ENCODE assay signal across 19 cellular contexts in genomic region chr1:240998441-240999015, GRCh38.
DNase-seq lines count a peak whose midpoint lies in the region; ATAC-seq, FAIRE-seq and TF ChIP-seq lines count a peak whose summit lies in the region.
"Had no signal": no experiment of that assay in that cellular context is flagged by ENCODE, and none has a peak within 500 bp of the region (broad histone marks: within the 10 kb centered on the region; RNA-seq: fewer than 3 reads in every experiment).

No MANE protein-coding gene starts in this region.

- H3K36me3 Mint-ChIP-seq in HFFc6 (ENCODE audit: low read depth) (no peaks in the 10 kb centered on the region), endodermal cell (ENCODE audit: low read depth) (no peaks in the 10 kb centered on the region)
- H3K36me3 Mint-ChIP-seq: CD4-positive, CD25-positive, alpha-beta regulatory T cell had no signal

- H3K4me3 ChIP-seq in right lobe of liver (no peak overlapping the region), endodermal cell (ENCODE audit: low read length) (no peak overlapping the region)
- H3K4me3 ChIP-seq: GM23248, SJSA1 had no signal

- H3K4me1 ChIP-seq in right lobe of liver, result no peaks in the 10 kb centered on the region
- H3K4me1 ChIP-seq in endodermal cell (ENCODE audit: control insufficient read depth, insufficient read depth, low read length), result no peaks in the 10 kb centered on the region
- H3K4me1 ChIP-seq: SJSA1 had no signal

- H3K36me3 ChIP-seq in right lobe of liver (no peaks in the 10 kb centered on the region), endodermal cell (ENCODE audit: control insufficient read depth, insufficient read depth, low read length) (no peaks in the 10 kb centered on the region)
- H3K36me3 ChIP-seq: SJSA1 had no signal

- TF ChIP-seq CTCF in HFFc6 (IDR thresholded peaks at IDR 0.05) (no peak), right lobe of liver (IDR thresholded peaks at IDR 0.05) (no peak), endodermal cell (conservative IDR thresholded peaks at IDR 0.05) (no peak)

- no peak for FAIRE-seq in urothelium cell line (lab: Jason Lieb, UNC)
- FAIRE-seq: D721Med had no signal

- H3K27me3 Mint-ChIP-seq in HFFc6 (ENCODE audit: insufficient read depth) (peaks cover 7% of the 10 kb centered on the region), endodermal cell (ENCODE audit: insufficient read depth) (no peaks in the 10 kb centered on the region)
- H3K27me3 Mint-ChIP-seq: B cell; CD4-positive, CD25-positive, alpha-beta regulatory T cell had no signal

- whole genome bisulfite sequencing in right lobe of liver (ENCODE audit: insufficient coverage, low coverage, low lambda C conversion rate, missing lambda C conversion rate), result 37% methylated on average over 18 of the region's 18 CpGs
- 92 to 96% methylated on average over 16 to 18 of the region's 18 CpGs for WGBS in endodermal cell (ENCODE audit: insufficient coverage in 1 of 2, insufficient read length in 1 of 2), 2 experiments

- H3K4me3 Mint-ChIP-seq in HFFc6, result peak overlapping the region; percentile 48
- H3K4me3 Mint-ChIP-seq in endodermal cell, result no peak overlapping the region
- H3K4me3 Mint-ChIP-seq: B cell; CD4-positive, CD25-positive, alpha-beta regulatory T cell had no signal

- H3K27me3 ChIP-seq in right lobe of liver (peaks cover 0 to 8% of the 10 kb centered on the region in 2 donors), endodermal cell (ENCODE audit: control insufficient read depth, insufficient read depth, low read length, poor library complexity, severe bottlenecking) (no peaks in the 10 kb centered on the region)

- intact Hi-C loops in right lobe of liver (cut with DNase I), result no loop called here

- DNase-seq in HFFc6 (no peak), astrocyte of the hippocampus (ENCODE audit: low read depth, low spot score) (peak; percentile 30), right lobe of liver (peak; percentile 69 to 80 (median 70)), urothelium cell line (ENCODE audit: low spot score) (peak; percentile 6), endodermal cell (no peak), NOMO-1 treated with DMSO at 0.1 percent for 48 hours (lab: John Stamatoyannopoulos, UW; ENCODE audit: unreplicated experiment) (no peak)
- DNase-seq: CD4-positive, CD25-positive, alpha-beta regulatory T cell; DMS79; KG1; NCI-H1092 treated with DMSO at 0.1 percent for 48 hours; NCI-H187; NCI-H345; NCI-H526; RPMI8226 had no signal

- H3K9me3 Mint-ChIP-seq in HFFc6 (no peaks in the 10 kb centered on the region), endodermal cell (no peaks in the 10 kb centered on the region)

- H3K27ac Mint-ChIP-seq in HFFc6 (no peak overlapping the region), endodermal cell (no peak overlapping the region)
- H3K27ac Mint-ChIP-seq: B cell; CD4-positive, CD25-positive, alpha-beta regulatory T cell had no signal

- H3K27ac ChIP-seq in right lobe of liver (no peak overlapping the region), endodermal cell (ENCODE audit: low read depth, low read length) (no peak overlapping the region)
- H3K27ac ChIP-seq: GM23248, SJSA1 had no signal

- H3K4me1 Mint-ChIP-seq in HFFc6 (ENCODE audit: low read depth), result peaks cover 15% of the 10 kb centered on the region
- H3K4me1 Mint-ChIP-seq in endodermal cell, result peaks cover 6% of the 10 kb centered on the region
- H3K4me1 Mint-ChIP-seq: B cell; CD4-positive, CD25-positive, alpha-beta regulatory T cell had no signal

- H3K9ac ChIP-seq in endodermal cell (ENCODE audit: extremely low read depth, low read length, poor library complexity, severe bottlenecking), result no peak overlapping the region
- H3K9ac ChIP-seq: GM23248 had no signal

- peak; percentile 85 to 99 (median 96) for ATAC-seq in right lobe of liver
- no peak for ATAC-seq in GM18858 (IDR thresholded peaks at IDR 0.05; ENCODE audit: unreplicated experiment)

- TF ChIP-seq POLR2A in right lobe of liver (IDR thresholded peaks at IDR 0.05), result no peak

- H3K9me3 ChIP-seq in right lobe of liver, result no peaks in the 10 kb centered on the region
- no peaks in the 10 kb centered on the region for H3K9me3 ChIP-seq in endodermal cell (ENCODE audit: control insufficient read depth, low read length)
- H3K9me3 ChIP-seq: SJSA1 had no signal

Comparison
In these comparisons a context has a peak if more than half of its experiments do, and no peak if none do; other contexts are left out.
1. DNase-seq: peak in astrocyte of the hippocampus (single experiment), right lobe of liver (3 of 3) and urothelium cell line (single experiment); none in HFFc6 (single experiment), endodermal cell (single experiment) and NOMO-1 treated with DMSO at 0.1 percent for 48 hours (single experiment).